15 cellular contexts compared by ENCODE assay signal in the genomic region with DNA sequence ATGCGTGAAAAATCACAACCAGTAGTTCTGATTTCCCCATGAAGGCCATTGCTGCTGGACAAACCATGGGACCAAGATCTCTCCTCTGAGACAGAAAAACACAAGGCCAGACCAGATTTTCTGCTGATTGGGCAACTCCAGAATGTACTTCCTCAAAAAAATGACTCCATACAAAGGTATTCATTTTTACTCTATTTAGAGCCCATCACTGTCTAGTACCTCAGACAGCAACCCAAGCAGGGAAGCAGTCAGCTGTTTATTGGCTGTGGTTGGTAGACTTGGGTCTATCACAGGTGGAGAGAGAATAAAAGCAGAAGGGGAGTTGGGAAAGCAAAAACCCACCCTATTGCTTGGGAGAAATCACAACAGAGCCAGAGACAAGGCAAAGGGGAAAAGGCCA.
DNase-seq lines count a peak whose midpoint lies in the region; ATAC-seq and TF ChIP-seq lines count a peak whose summit lies in the region.
"Had no signal": no experiment of that assay in that cellular context is flagged by ENCODE, and none has a peak within 500 bp of the region (broad histone marks: within the 10 kb centered on the region; RNA-seq: fewer than 3 reads in every experiment).

No MANE protein-coding gene starts in this region.

- H3K27ac Mint-ChIP-seq in H9, result no peak overlapping the region
- H3K27ac Mint-ChIP-seq: activated CD8-positive, alpha-beta T cell treated with anti-CD3 and anti-CD28 coated beads for 36 hours; activated naive CD4-positive, alpha-beta T cell treated with anti-CD3 and anti-CD28 coated beads for 36 hours; stimulated activated naive B cell treated with anti-CD40 and anti-IgM and Interleukin-4, amounts not matched to agents 10 μg/mL and 1 μg/mL and 100 μg/mL, for 72 hours; T-helper 1 cell treated with Interleukin-12 subunit alpha and Interleukin-12 subunit beta and Interleukin-4 antibody, amounts not matched to agents 30 μg/mL and 1 μg/mL, for 36 hours had no signal

- no peak overlapping the region for H2AK5ac ChIP-seq in H9 (ENCODE audit: insufficient read length, low read length)

- no peak overlapping the region for H3K4ac ChIP-seq in H9 (ENCODE audit: low read depth, low read length)

- no peak overlapping the region for H3K14ac ChIP-seq in H9 (ENCODE audit: insufficient read depth, low read length)

- H3K23ac ChIP-seq in H9 (ENCODE audit: insufficient read length, low read depth, low read length), result no peak overlapping the region

- H3K4me1 ChIP-seq in H9 (ENCODE audit: insufficient read depth, low read length), result no peaks in the 10 kb centered on the region
- H3K4me1 ChIP-seq in tibial nerve, result no peaks in the 10 kb centered on the region
- H3K4me1 ChIP-seq: esophagus muscularis mucosa had no signal

- H2BK20ac ChIP-seq in H9 (ENCODE audit: low read depth, low read length, poor library complexity, severe bottlenecking), result no peak overlapping the region

- no peaks in the 10 kb centered on the region; the same call in 1 of the 2 replicates for H3K27me3 Mint-ChIP-seq in H9 (ENCODE audit: low read depth)
- H3K27me3 Mint-ChIP-seq: stimulated activated naive B cell treated with anti-CD40 and anti-IgM and Interleukin-4, amounts not matched to agents 10 μg/mL and 1 μg/mL and 100 μg/mL, for 72 hours had no signal

- no peak overlapping the region for H2BK12ac ChIP-seq in H9 (ENCODE audit: insufficient read length, low read depth, low read length)

- no peak overlapping the region for H2BK15ac ChIP-seq in H9 (ENCODE audit: low read depth, low read length)

- no peaks in the 10 kb centered on the region for H3K23me2 ChIP-seq in H9 (ENCODE audit: insufficient read length, low read depth, low read length, poor library complexity, severe bottlenecking)

- no peak overlapping the region for H4K8ac ChIP-seq in H9 (replicated peaks; ENCODE audit: insufficient read length, low read depth, low read length)

- TF ChIP-seq EP300 in tibial nerve (IDR thresholded peaks at IDR 0.05), result no peak

- no peak for ATAC-seq in GM18873 (IDR thresholded peaks at IDR 0.05; ENCODE audit: low FRiP score, unreplicated experiment)
- no peak for ATAC-seq in activated CD4-positive, CD25-positive, alpha-beta regulatory T cell treated with anti-CD3 and anti-CD28 coated beads, Interleukin-2, amount 50 U/mL, for 24 hours
- ATAC-seq: activated CD8-positive, alpha-beta T cell treated with anti-CD3 and anti-CD28 coated beads for 36 hours; stimulated activated naive B cell treated with anti-CD40 and anti-IgM and Interleukin-4, amounts not matched to agents 10 μg/mL and 1 μg/mL and 100 μg/mL, for 72 hours had no signal

- no peak overlapping the region for H2BK5ac ChIP-seq in H9 (ENCODE audit: insufficient read length, low read length)

- WGBS in H9 (ENCODE audit: extremely low coverage, insufficient read length, low lambda C conversion rate), result no CpG with 5 or more reads among the region's 1 CpG
- 95 to 97% methylated on average over 1 of the region's 1 CpG for WGBS in tibial nerve, 2 donors

- no peaks in the 10 kb centered on the region for H3K36me3 Mint-ChIP-seq in H9 (ENCODE audit: insufficient read depth in 1 of 3, low read depth in 3 of 3)
- H3K36me3 Mint-ChIP-seq: stimulated activated naive B cell treated with anti-CD40 and anti-IgM and Interleukin-4, amounts not matched to agents 10 μg/mL and 1 μg/mL and 100 μg/mL, for 72 hours had no signal

- TF ChIP-seq POLR2A in tibial nerve (IDR thresholded peaks at IDR 0.05), result no peak

- no peak overlapping the region for H3K18ac ChIP-seq in H9 (ENCODE audit: insufficient read length, low read depth, low read length)

- no peak overlapping the region for H2AFZ ChIP-seq in H9 (ENCODE audit: low read length)

- H4K91ac ChIP-seq in H9 (ENCODE audit: insufficient read length, low read depth, low read length), result no peak overlapping the region

- H4K5ac ChIP-seq in H9 (ENCODE audit: insufficient read length, low read depth, low read length), result no peak overlapping the region

- H3K4me2 ChIP-seq in H9 (ENCODE audit: insufficient read depth, insufficient read length, low read length), result no peak overlapping the region
- H3K4me2 ChIP-seq: KMS-11 had no signal

- H3K27ac ChIP-seq in H9 (ENCODE audit: insufficient read length, low read depth, low read length) (no peak overlapping the region), tibial nerve (no peak overlapping the region)
- H3K27ac ChIP-seq: esophagus muscularis mucosa, KMS-11 had no signal

- H3T11ph ChIP-seq in H9 (ENCODE audit: low read length), result no peak overlapping the region

- H3K79me1 ChIP-seq in H9 (ENCODE audit: insufficient read depth, low read depth, low read length, poor library complexity, severe bottlenecking), result no peaks in the 10 kb centered on the region

- no peaks in the 10 kb centered on the region for H3K27me3 ChIP-seq in H9 (ENCODE audit: insufficient read depth, low read length)
- no peaks in the 10 kb centered on the region for H3K27me3 ChIP-seq in tibial nerve
- H3K27me3 ChIP-seq: esophagus muscularis mucosa had no signal

- DNase-seq in A172 (ENCODE audit: low spot score) (peak; percentile 49), H9 (peak; percentile 30), RKO (ENCODE audit: low spot score) (peak; percentile 34), fibroblast of pulmonary artery (ENCODE audit: low read depth) (peak; percentile 33), NCI-H524 (lab: John Stamatoyannopoulos, UW) (no peak), tibial nerve (ENCODE audit: low spot score in 2 of 2) (no peak)
- DNase-seq: activated CD8-positive, alpha-beta T cell treated with anti-CD3 and anti-CD28 coated beads for 36 hours; activated naive CD4-positive, alpha-beta T cell treated with anti-CD3 and anti-CD28 coated beads for 36 hours; stimulated activated CD4-positive, alpha-beta T cell treated with anti-CD3 and anti-CD28 coated beads, Interleukin-4, amount 100 ng/mL, for 24 hours; stimulated activated naive B cell treated with anti-CD40 and anti-IgM and Interleukin-4, amounts not matched to agents 10 μg/mL and 1 μg/mL and 100 μg/mL, for 72 hours had no signal

- TF ChIP-seq CTCF in H9 (conservative IDR thresholded peaks at IDR 0.05), result no peak
- TF ChIP-seq CTCF in fibroblast of pulmonary artery (IDR thresholded peaks at IDR 0.05; ENCODE audit: low read length, missing control alignments), result no peak
- no peak for TF ChIP-seq CTCF in tibial nerve (IDR thresholded peaks at IDR 0.05)

- no peaks in the 10 kb centered on the region for H3K4me1 Mint-ChIP-seq in H9
- H3K4me1 Mint-ChIP-seq: stimulated activated naive B cell treated with anti-CD40 and anti-IgM and Interleukin-4, amounts not matched to agents 10 μg/mL and 1 μg/mL and 100 μg/mL, for 72 hours had no signal

- H3K79me2 ChIP-seq in H9 (ENCODE audit: insufficient read depth, low read length), result no peaks in the 10 kb centered on the region

- H3K4me3 ChIP-seq in fibroblast of pulmonary artery (replicated peaks; ENCODE audit: low read depth, low read length) (no peak overlapping the region), tibial nerve (no peak overlapping the region)
- H3K4me3 ChIP-seq: esophagus muscularis mucosa had no signal

- no peaks in the 10 kb centered on the region for H3K9me3 Mint-ChIP-seq in H9
- H3K9me3 Mint-ChIP-seq: activated CD8-positive, alpha-beta T cell treated with anti-CD3 and anti-CD28 coated beads for 36 hours; activated naive CD4-positive, alpha-beta T cell treated with anti-CD3 and anti-CD28 coated beads for 36 hours; stimulated activated naive B cell treated with anti-CD40 and anti-IgM and Interleukin-4, amounts not matched to agents 10 μg/mL and 1 μg/mL and 100 μg/mL, for 72 hours; T-helper 1 cell treated with Interleukin-12 subunit alpha and Interleukin-12 subunit beta and Interleukin-4 antibody, amounts not matched to agents 30 μg/mL and 1 μg/mL, for 36 hours had no signal

- H2BK120ac ChIP-seq in H9 (ENCODE audit: low read depth, low read length, poor library complexity, severe bottlenecking), result no peak overlapping the region

- H3K9me3 ChIP-seq in H9 (ENCODE audit: control insufficient read depth, low read depth, low read length), result no peaks in the 10 kb centered on the region
- H3K9me3 ChIP-seq in tibial nerve, result no peaks in the 10 kb centered on the region
- H3K9me3 ChIP-seq: esophagus muscularis mucosa had no signal

- no peaks in the 10 kb centered on the region for H4K20me1 ChIP-seq in H9 (ENCODE audit: control insufficient read depth, insufficient read depth, insufficient read length)

- no peaks in the 10 kb centered on the region for H3K36me3 ChIP-seq in tibial nerve
- H3K36me3 ChIP-seq: esophagus muscularis mucosa had no signal

- H3K4me3 Mint-ChIP-seq in H9, result no peak overlapping the region
- H3K4me3 Mint-ChIP-seq: activated CD8-positive, alpha-beta T cell treated with anti-CD3 and anti-CD28 coated beads for 36 hours; activated naive CD4-positive, alpha-beta T cell treated with anti-CD3 and anti-CD28 coated beads for 36 hours; stimulated activated naive B cell treated with anti-CD40 and anti-IgM and Interleukin-4, amounts not matched to agents 10 μg/mL and 1 μg/mL and 100 μg/mL, for 72 hours; T-helper 1 cell treated with Interleukin-12 subunit alpha and Interleukin-12 subunit beta and Interleukin-4 antibody, amounts not matched to agents 30 μg/mL and 1 μg/mL, for 36 hours had no signal

- no peak overlapping the region for H3K56ac ChIP-seq in H9 (ENCODE audit: insufficient read length, low read depth, low read length)

- H3K9ac ChIP-seq in H9 (ENCODE audit: extremely low read depth, insufficient read length, low read length), result no peak overlapping the region
- H3K9ac ChIP-seq: KMS-11 had no signal

Comparison
In these comparisons a context has a peak if more than half of its experiments do, and no peak if none do; other contexts are left out.
1. DNase-seq: peak in A172 (single experiment), H9 (single experiment), RKO (single experiment) and fibroblast of pulmonary artery (single experiment); none in NCI-H524 (0 of 2) and tibial nerve (0 of 2).